22 cellular contexts compared by ENCODE assay signal in the genomic region with DNA sequence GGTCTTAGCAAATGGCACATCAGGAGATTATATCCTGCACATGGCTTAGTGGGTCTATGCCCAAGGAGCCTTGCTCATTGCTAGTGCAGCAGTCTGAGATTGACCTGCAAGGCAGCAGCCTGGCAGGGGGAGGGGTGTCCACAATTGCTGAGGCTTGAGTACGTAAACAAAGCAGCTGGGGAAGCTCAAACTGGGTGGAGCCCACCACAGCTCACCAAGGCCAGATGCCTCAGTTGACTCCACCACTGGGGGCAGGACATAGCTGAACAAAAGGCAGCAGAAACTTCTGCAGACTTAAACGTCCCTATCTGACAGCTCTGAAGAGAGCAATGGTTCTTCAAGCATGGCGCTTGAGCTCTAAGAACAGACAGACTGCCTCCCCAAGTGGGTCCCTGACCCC. TPM values are rescaled to one million over a fixed set of nuclear protein-coding genes. Genes with fewer than 3 reads are reported as not detected.
"Had no signal": no experiment of that assay in that cellular context is flagged by ENCODE, and none has a peak within 500 bp of the region (broad histone marks: within the 10 kb centered on the region; RNA-seq: fewer than 3 reads in every experiment).

No MANE protein-coding gene starts in this region.

RNA-seq across cellular contexts. Expression of a gene that starts 13.6 kb away (rescaled TPM):
- total RNA-seq: activated CD4-positive, alpha-beta memory T cell treated with anti-CD3 and anti-CD28 coated beads for 36 hours; activated CD4-positive, alpha-beta T cell treated with anti-CD3 and anti-CD28 coated beads, Interleukin-2, amount 10 ng/mL, durations not matched to agents 24 days and 14 days; activated CD8-positive, alpha-beta memory T cell treated with anti-CD3 and anti-CD28 coated beads for 36 hours; activated CD8-positive, alpha-beta T cell treated with anti-CD3 and anti-CD28 coated beads for 36 hours; activated naive CD4-positive, alpha-beta T cell treated with anti-CD3 and anti-CD28 coated beads for 36 hours; activated naive CD4-positive, alpha-beta T cell treated with anti-CD3 and anti-CD28 coated beads, Interleukin-2, amount 50 U/mL, for 72 hours; activated naive CD8-positive, alpha-beta T cell treated with anti-CD3 and anti-CD28 coated beads for 36 hours; activated T-cell treated with anti-CD3 and anti-CD28 coated beads, Interleukin-2, amount 50 U/mL, for 4 hours; activated T-cell treated with anti-CD3 and anti-CD28 coated beads, Interleukin-2, amount 50 U/mL, for 72 hours; activated T-helper 1 cell treated with anti-CD3 and anti-CD28 coated beads, Interleukin-12 subunit alpha, Interleukin-12 subunit beta, Interleukin-2, Interleukin-4 antibody, amounts not matched to agents 30 ng/mL and 10 ng/mL and 1 ng/mL, durations not matched to agents 14 hours and 24 hours and 36 hours; activated T-helper 17 cell treated with anti-CD3 and anti-CD28 coated beads, Interleukin-2, amount 50 U/mL, for 72 hours; adrenal gland; aorta; astrocyte; body of pancreas; cardiac septum; cerebellum; T-helper 1 cell treated with Interleukin-12 subunit alpha and Interleukin-12 subunit beta and Interleukin-4 antibody, amounts not matched to agents 30 ng/mL and 1 ng/mL, for 36 hours; T-helper 17 cell; T-helper 2 cell treated with Interferon-gamma antibody and Interleukin-4, amounts not matched to agents 100 ng/mL and 5 ng/mL, for 36 hours; WTC11 had no signal
- polyA plus RNA-seq: adrenal gland, aorta had no signal

RNA-seq across cellular contexts. Expression of a gene that starts 53.9 kb away (rescaled TPM):
- total RNA-seq: activated CD4-positive, alpha-beta memory T cell treated with anti-CD3 and anti-CD28 coated beads for 36 hours; activated CD4-positive, alpha-beta T cell treated with anti-CD3 and anti-CD28 coated beads, Interleukin-2, amount 10 ng/mL, durations not matched to agents 24 days and 14 days; activated CD8-positive, alpha-beta memory T cell treated with anti-CD3 and anti-CD28 coated beads for 36 hours; activated CD8-positive, alpha-beta T cell treated with anti-CD3 and anti-CD28 coated beads for 36 hours; activated naive CD4-positive, alpha-beta T cell treated with anti-CD3 and anti-CD28 coated beads for 36 hours; activated naive CD4-positive, alpha-beta T cell treated with anti-CD3 and anti-CD28 coated beads, Interleukin-2, amount 50 U/mL, for 72 hours; activated naive CD8-positive, alpha-beta T cell treated with anti-CD3 and anti-CD28 coated beads for 36 hours; activated T-cell treated with anti-CD3 and anti-CD28 coated beads, Interleukin-2, amount 50 U/mL, for 4 hours; activated T-cell treated with anti-CD3 and anti-CD28 coated beads, Interleukin-2, amount 50 U/mL, for 72 hours; activated T-helper 1 cell treated with anti-CD3 and anti-CD28 coated beads, Interleukin-12 subunit alpha, Interleukin-12 subunit beta, Interleukin-2, Interleukin-4 antibody, amounts not matched to agents 30 ng/mL and 10 ng/mL and 1 ng/mL, durations not matched to agents 14 hours and 24 hours and 36 hours; activated T-helper 17 cell treated with anti-CD3 and anti-CD28 coated beads, Interleukin-2, amount 50 U/mL, for 72 hours; adrenal gland; aorta; astrocyte; body of pancreas; breast epithelium; cardiac septum; cerebellum; T-helper 1 cell treated with Interleukin-12 subunit alpha and Interleukin-12 subunit beta and Interleukin-4 antibody, amounts not matched to agents 30 ng/mL and 1 ng/mL, for 36 hours; T-helper 17 cell; T-helper 2 cell treated with Interferon-gamma antibody and Interleukin-4, amounts not matched to agents 100 ng/mL and 5 ng/mL, for 36 hours; WTC11 had no signal
- polyA plus RNA-seq: adrenal gland, aorta had no signal
